ENCODE assay signal across 1 cellular context in the genomic region with DNA sequence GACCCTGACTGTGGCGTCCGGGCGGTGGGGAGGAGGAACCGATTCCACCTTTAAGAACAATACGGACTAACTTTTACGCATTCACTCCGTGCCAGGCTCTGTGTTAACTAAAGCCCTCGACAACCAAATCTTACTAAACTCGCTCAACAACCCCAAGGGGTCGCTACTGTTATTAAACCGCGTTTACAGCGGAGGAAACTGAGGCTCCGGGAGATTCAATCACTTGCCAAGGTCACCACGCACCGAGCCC.
TF ChIP-seq lines count a peak whose summit lies in the region.

No MANE protein-coding gene starts in this region.

TF ChIP-seq in IMR-90, 13 proteins besides CTCF, POLR2A, EP300 and RAD21:
- TF ChIP-seq CHD1 (IDR thresholded peaks at IDR 0.05; ENCODE audit: low read depth, low read length) = no peak
- no peak for TF ChIP-seq CEBPB (IDR thresholded peaks at IDR 0.05; ENCODE audit: low read depth, low read length)
- TF ChIP-seq NFE2L2 (IDR thresholded peaks at IDR 0.05; ENCODE audit: low read depth, low read length) = no peak
- no peak for TF ChIP-seq MXI1 (IDR thresholded peaks at IDR 0.05; ENCODE audit: borderline replicate concordance, low read depth, low read length)
- TF ChIP-seq RCOR1 (IDR thresholded peaks at IDR 0.05; ENCODE audit: insufficient replicate concordance, low read length) = no peak
- TF ChIP-seq BHLHE40 (IDR thresholded peaks at IDR 0.05; ENCODE audit: low read depth, low read length) = no peak
- no peak for TF ChIP-seq ELK1 (IDR thresholded peaks at IDR 0.05; ENCODE audit: borderline replicate concordance, low read depth, low read length)
- no peak for TF ChIP-seq FOS (IDR thresholded peaks at IDR 0.05; ENCODE audit: low read depth, low read length)
- TF ChIP-seq MAFK (IDR thresholded peaks at IDR 0.05; ENCODE audit: low read depth, low read length) = no peak
- TF ChIP-seq, protein P1, sequence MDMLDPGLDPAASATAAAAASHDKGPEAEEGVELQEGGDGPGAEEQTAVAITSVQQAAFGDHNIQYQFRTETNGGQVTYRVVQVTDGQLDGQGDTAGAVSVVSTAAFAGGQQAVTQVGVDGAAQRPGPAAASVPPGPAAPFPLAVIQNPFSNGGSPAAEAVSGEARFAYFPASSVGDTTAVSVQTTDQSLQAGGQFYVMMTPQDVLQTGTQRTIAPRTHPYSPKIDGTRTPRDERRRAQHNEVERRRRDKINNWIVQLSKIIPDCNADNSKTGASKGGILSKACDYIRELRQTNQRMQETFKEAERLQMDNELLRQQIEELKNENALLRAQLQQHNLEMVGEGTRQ (IDR thresholded peaks at IDR 0.05; ENCODE audit: low read depth, low read length) = no peak
- no peak for TF ChIP-seq SMC3 (IDR thresholded peaks at IDR 0.05; ENCODE audit: low read depth, low read length)
- TF ChIP-seq MAZ (IDR thresholded peaks at IDR 0.05; ENCODE audit: borderline replicate concordance, low read depth, low read length) = no peak
- no peak for TF ChIP-seq RFX5 (IDR thresholded peaks at IDR 0.05; ENCODE audit: low read depth, low read length)
